Comparison of ENCODE assay signal across 16 cellular contexts in genomic region chr11:113267536-113267935, GRCh38. TPM values are rescaled to one million over a fixed set of nuclear protein-coding genes. Genes with fewer than 3 reads are reported as not detected.
DNase-seq lines count a peak whose midpoint lies in the region; ATAC-seq and TF ChIP-seq lines count a peak whose summit lies in the region.
"Had no signal": no experiment of that assay in that cellular context is flagged by ENCODE, and none has a peak within 500 bp of the region (broad histone marks: within the 10 kb centered on the region; RNA-seq: fewer than 3 reads in every experiment).

No MANE protein-coding gene starts in this region.

- H3K27ac ChIP-seq in dorsolateral prefrontal cortex (peak overlapping the region; percentile 52 to 95 (median 87)), temporal lobe (ENCODE audit: low read depth, low read length) (peak overlapping the region; percentile 94), suprapubic skin (no peak overlapping the region)
- H3K27ac ChIP-seq: BLaER1, Peyer's patch had no signal

- TF ChIP-seq EP300 in suprapubic skin (IDR thresholded peaks at IDR 0.05), result no peak

- 89% methylated on average over 7 of the region's 7 CpGs for WGBS in suprapubic skin

- peak in 23 of 56 donors; percentile 8 to 44 (median 20) for TF ChIP-seq CTCF in dorsolateral prefrontal cortex (IDR thresholded peaks at IDR 0.05 in 54 of 56, conservative IDR thresholded peaks at IDR 0.05 in 2 of 56; ENCODE audit: low read depth in 1 of 56, partially characterized antibody in 56 of 56)
- no peak for TF ChIP-seq CTCF in suprapubic skin (IDR thresholded peaks at IDR 0.05)

- no peaks in the 10 kb centered on the region for H3K27me3 ChIP-seq in dorsolateral prefrontal cortex
- no peaks in the 10 kb centered on the region for H3K27me3 ChIP-seq in suprapubic skin
- H3K27me3 ChIP-seq: BLaER1, Peyer's patch had no signal

- intact Hi-C loops in dorsolateral prefrontal cortex (cut with DNase I), result loop anchor here (10.0 kb wide), 2 partner anchors 103 to 303 kb away; partner anchors contain the start of gene NCAM1 (in 1 of the 2)

- DNase-seq in NCI-H69 (lab: John Stamatoyannopoulos, UW) (peak; percentile 48), dorsolateral prefrontal cortex (peak in 9 of 10 donors; percentile 59 to 83 (median 79)), middle frontal gyrus (ENCODE audit: extremely low spot score, low spot score) (peak; percentile 42), suprapubic skin (ENCODE audit: low spot score in 2 of 2) (no peak)
- DNase-seq: H9, MM.1S, NCI-H1105, NCI-H1694 treated with DMSO at 0.1 percent for 48 hours, NCI-H446, Peyer's patch, Right ventricle myocardium superior had no signal

- no peaks in the 10 kb centered on the region for H3K9me3 ChIP-seq in suprapubic skin
- H3K9me3 ChIP-seq: BLaER1, Peyer's patch had no signal

- no peak for TF ChIP-seq POLR2A in suprapubic skin (IDR thresholded peaks at IDR 0.05)

- H3K4me1 ChIP-seq in suprapubic skin, result no peaks in the 10 kb centered on the region
- H3K4me1 ChIP-seq: Peyer's patch had no signal

- H3K36me3 ChIP-seq in suprapubic skin, result no peaks in the 10 kb centered on the region
- H3K36me3 ChIP-seq: BLaER1, Peyer's patch had no signal

- H3K4me3 ChIP-seq in dorsolateral prefrontal cortex (no peak overlapping the region), suprapubic skin (no peak overlapping the region)
- H3K4me3 ChIP-seq: BLaER1, Peyer's patch had no signal

- ATAC-seq in GM21515 (IDR thresholded peaks at IDR 0.05; ENCODE audit: unreplicated experiment) (no peak), GM18502 (IDR thresholded peaks at IDR 0.05; ENCODE audit: poor library complexity, unreplicated experiment) (no peak)
- ATAC-seq: HepG2 had no signal

RNA-seq across cellular contexts. Expression of gene TTC12, which starts 46.8 kb away (rescaled TPM):
- total RNA-seq in dorsolateral prefrontal cortex (10 to 100 TPM in 99 of 120 experiments, 1 to 10 TPM in 21; 4.3 to 31.8 (median 14.8) TPM), temporal lobe (2.7 TPM), suprapubic skin (10 to 100 TPM in 3 of 4 donors, 1 to 10 TPM in 1; 9.5 to 67.8 (median 30.3) TPM)

Comparison
In these comparisons a context has a peak if more than half of its experiments do, and no peak if none do; other contexts are left out.
1. DNase-seq: peak in NCI-H69 (single experiment), dorsolateral prefrontal cortex (9 of 10) and middle frontal gyrus (single experiment); none in suprapubic skin (0 of 2).